1 cellular context compared by ENCODE assay signal in genomic region chr7:36304099-36304425, GRCh38.
TF ChIP-seq lines count a peak whose summit lies in the region.

No MANE protein-coding gene starts in this region.

TF ChIP-seq in IMR-90, 13 proteins besides CTCF, POLR2A, EP300 and RAD21 (continued from another document):
- no peak for TF ChIP-seq USF2 (IDR thresholded peaks at IDR 0.05; ENCODE audit: low read depth, low read length)
- TF ChIP-seq MXI1 (IDR thresholded peaks at IDR 0.05; ENCODE audit: borderline replicate concordance, low read depth, low read length) = no peak
- TF ChIP-seq RFX5 (IDR thresholded peaks at IDR 0.05; ENCODE audit: low read depth, low read length) = no peak
- TF ChIP-seq CEBPB (IDR thresholded peaks at IDR 0.05; ENCODE audit: low read depth, low read length) = no peak
- no peak for TF ChIP-seq ELK1 (IDR thresholded peaks at IDR 0.05; ENCODE audit: borderline replicate concordance, low read depth, low read length)
